In genomic region chr22:19430890-19431541, GRCh38 we compare ENCODE assay signal across 1 cellular context.
TF ChIP-seq lines count a peak whose summit lies in the region.

No MANE protein-coding gene starts in this region.

TF ChIP-seq in HepG2, 621 proteins besides CTCF, POLR2A, EP300 and RAD21 (continued from another document and continues in another):
- 0 out of 2 replicates have a peak, but pooled peaks have one; percentile 2 for TF ChIP-seq ZBED4 (CRISPR knock-in tag; IDR thresholded peaks at IDR 0.05; ENCODE audit: borderline replicate concordance)
- TF ChIP-seq ZNF740 (CRISPR knock-in tag; IDR thresholded peaks at IDR 0.05) = 0 out of 2 replicates have a peak, but pooled peaks have one; percentile 23
- TF ChIP-seq ZSCAN31 (CRISPR knock-in tag; IDR thresholded peaks at IDR 0.05; ENCODE audit: low read depth) = peak; percentile 67
- no peak for TF ChIP-seq HOXA9 (CRISPR knock-in tag; IDR thresholded peaks at IDR 0.05; ENCODE audit: borderline replicate concordance)
- TF ChIP-seq ELF3 (CRISPR knock-in tag; IDR thresholded peaks at IDR 0.05) = 0 out of 2 replicates have a peak, but pooled peaks have one; percentile 30
- TF ChIP-seq ZUFSP (CRISPR knock-in tag; IDR thresholded peaks at IDR 0.05; ENCODE audit: borderline replicate concordance) = no peak
- peak; percentile 12; the same call in 1 of the 2 replicates for TF ChIP-seq ZNF543 (CRISPR knock-in tag; IDR thresholded peaks at IDR 0.05)
- peak; percentile 94 for TF ChIP-seq ZNF687 (CRISPR knock-in tag; IDR thresholded peaks at IDR 0.05)
- TF ChIP-seq ZNF333 (CRISPR knock-in tag; IDR thresholded peaks at IDR 0.05; ENCODE audit: borderline replicate concordance) = 0 out of 2 replicates have a peak, but pooled peaks have one; percentile 44
- TF ChIP-seq TFDP1 (CRISPR knock-in tag; IDR thresholded peaks at IDR 0.05; ENCODE audit: borderline replicate concordance) = peak; percentile 85
- no peak for TF ChIP-seq WIZ (CRISPR knock-in tag; IDR thresholded peaks at IDR 0.05)
- peak; percentile 76 for TF ChIP-seq CAMTA2 (CRISPR knock-in tag; IDR thresholded peaks at IDR 0.05; ENCODE audit: borderline replicate concordance)
- no peak for TF ChIP-seq PAF1 (CRISPR knock-in tag; IDR thresholded peaks at IDR 0.05)
- TF ChIP-seq ZNF225 (CRISPR knock-in tag; IDR thresholded peaks at IDR 0.05) = peak; percentile 65; the same call in 1 of the 2 replicates
- TF ChIP-seq GABPA (IDR thresholded peaks at IDR 0.05; ENCODE audit: low read depth, low read length) = no peak
- TF ChIP-seq GABPA (CRISPR knock-in tag; IDR thresholded peaks at IDR 0.05; ENCODE audit: low read depth) = 0 out of 2 replicates have a peak, but pooled peaks have one; percentile 54
- 0 out of 2 replicates have a peak, but pooled peaks have one; percentile 59 for TF ChIP-seq NRL (CRISPR knock-in tag; IDR thresholded peaks at IDR 0.05; ENCODE audit: borderline replicate concordance)
- peak; percentile 76 for TF ChIP-seq PRDM15 (CRISPR knock-in tag; IDR thresholded peaks at IDR 0.05)
- TF ChIP-seq MXI1 (IDR thresholded peaks at IDR 0.05; ENCODE audit: borderline replicate concordance, low read depth, low read length) = peak; percentile 70; the same call in 1 of the 3 replicates
- TF ChIP-seq MEF2D (CRISPR knock-in tag; IDR thresholded peaks at IDR 0.05) = 0 out of 2 replicates have a peak, but pooled peaks have one; percentile 36
- TF ChIP-seq ZNF709 (CRISPR knock-in tag; IDR thresholded peaks at IDR 0.05) = peak; percentile 20; the same call in 1 of the 2 replicates
- 0 out of 2 replicates have a peak, but pooled peaks have one; percentile 22 for TF ChIP-seq ISL2 (CRISPR knock-in tag; IDR thresholded peaks at IDR 0.05)
- peak; percentile 56; the same call in 1 of the 2 replicates for TF ChIP-seq ZNF768 (CRISPR knock-in tag; IDR thresholded peaks at IDR 0.05)
- TF ChIP-seq JARID2 (CRISPR knock-in tag; IDR thresholded peaks at IDR 0.05; ENCODE audit: insufficient replicate concordance) = no peak
- TF ChIP-seq ZBTB26 (CRISPR knock-in tag; IDR thresholded peaks at IDR 0.05; ENCODE audit: borderline replicate concordance) = no peak
- TF ChIP-seq SAFB2 (CRISPR knock-in tag; IDR thresholded peaks at IDR 0.05; ENCODE audit: borderline replicate concordance, low read depth) = peak; percentile 11; the same call in 1 of the 2 replicates
- TF ChIP-seq YEATS2 (CRISPR knock-in tag; IDR thresholded peaks at IDR 0.05; ENCODE audit: borderline replicate concordance) = peak; percentile 34; the same call in 1 of the 2 replicates
- 0 out of 2 replicates have a peak, but pooled peaks have one; percentile 31 for TF ChIP-seq SIN3A (IDR thresholded peaks at IDR 0.05; ENCODE audit: borderline replicate concordance, low read depth, low read length)
- TF ChIP-seq ARNT2 (CRISPR knock-in tag; IDR thresholded peaks at IDR 0.05; ENCODE audit: low read depth) = 0 out of 2 replicates have a peak, but pooled peaks have one; percentile 39
- no peak for TF ChIP-seq SMAD1 (CRISPR knock-in tag; IDR thresholded peaks at IDR 0.05; ENCODE audit: borderline replicate concordance, low read depth)
- peak; percentile 3 for TF ChIP-seq ZEB1 (IDR thresholded peaks at IDR 0.05; ENCODE audit: insufficient replicate concordance, low read depth)
- 0 out of 2 replicates have a peak, but pooled peaks have one; percentile 66 for TF ChIP-seq ZNF670 (CRISPR knock-in tag; IDR thresholded peaks at IDR 0.05; ENCODE audit: borderline replicate concordance)
- TF ChIP-seq ZNF331 (CRISPR knock-in tag; IDR thresholded peaks at IDR 0.05) = no peak
- no peak for TF ChIP-seq ZBTB38 (CRISPR knock-in tag; IDR thresholded peaks at IDR 0.05)
- no peak for TF ChIP-seq ZNF274 (CRISPR knock-in tag; IDR thresholded peaks at IDR 0.05)
- 0 out of 2 replicates have a peak, but pooled peaks have one; percentile 33 for TF ChIP-seq SNAPC2 (CRISPR knock-in tag; IDR thresholded peaks at IDR 0.05)
- TF ChIP-seq CHCHD3 (CRISPR knock-in tag; IDR thresholded peaks at IDR 0.05) = 0 out of 2 replicates have a peak, but pooled peaks have one; percentile 25
- TF ChIP-seq TFE3 (CRISPR knock-in tag; IDR thresholded peaks at IDR 0.05) = 0 out of 2 replicates have a peak, but pooled peaks have one; percentile 41
- peak; percentile 64; the same call in 1 of the 2 replicates for TF ChIP-seq RNF2 (conservative IDR thresholded peaks at IDR 0.05; ENCODE audit: low read depth)
- peak; percentile 55; the same call in 1 of the 2 replicates for TF ChIP-seq ZNF354B (CRISPR knock-in tag; IDR thresholded peaks at IDR 0.05)
- no peak for TF ChIP-seq TOPORS (CRISPR knock-in tag; IDR thresholded peaks at IDR 0.05)
